ENCODE assay signal across 16 cellular contexts in the genomic region with DNA sequence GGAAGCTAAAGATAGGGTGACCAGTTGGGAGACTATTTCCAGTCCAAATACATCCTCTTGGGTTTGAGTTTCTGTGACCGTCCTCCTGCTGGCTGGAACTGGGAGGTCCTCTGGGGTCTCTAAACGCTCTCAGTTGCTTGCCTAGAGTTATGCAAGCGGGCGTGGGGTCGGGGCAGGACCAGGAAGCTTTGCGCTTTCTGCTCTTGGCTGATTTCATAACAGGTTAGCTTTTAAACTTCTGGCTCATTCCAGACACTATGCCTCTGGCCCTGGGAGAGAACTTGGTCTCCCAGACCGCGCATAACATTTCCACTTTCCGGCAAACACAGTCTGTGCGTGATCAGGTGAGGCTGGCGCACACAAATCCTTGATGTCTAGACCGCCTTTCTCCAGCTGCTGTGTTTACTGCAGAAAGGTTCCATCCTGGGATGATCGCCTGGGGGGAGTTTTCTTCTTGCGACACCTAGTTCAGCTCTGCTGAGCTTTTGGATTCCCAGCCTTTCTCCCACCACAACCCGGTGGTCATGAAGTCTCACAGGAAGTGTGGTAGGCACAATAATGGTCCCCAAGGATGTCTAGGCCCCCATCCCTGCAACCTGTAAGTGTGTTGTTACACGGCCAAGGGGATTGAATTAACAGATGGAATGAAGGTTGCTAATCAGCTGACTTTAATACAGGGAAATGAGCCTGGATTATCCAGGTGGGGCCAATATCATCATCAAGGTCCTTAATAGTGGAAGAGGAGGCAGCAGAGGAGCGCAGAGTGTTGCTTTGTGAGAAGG. TPM values are rescaled to one million over a fixed set of nuclear protein-coding genes. Genes with fewer than 3 reads are reported as not detected.
DNase-seq lines count a peak whose midpoint lies in the region; ATAC-seq, FAIRE-seq and TF ChIP-seq lines count a peak whose summit lies in the region.
"Had no signal": no experiment of that assay in that cellular context is flagged by ENCODE, and none has a peak within 500 bp of the region (broad histone marks: within the 10 kb centered on the region; RNA-seq: fewer than 3 reads in every experiment).

No MANE protein-coding gene starts in this region.

- TF ChIP-seq CTCF in GM23338 (conservative IDR thresholded peaks at IDR 0.05; ENCODE audit: low read depth in 2 of 2) (no peak), H1 (IDR thresholded peaks at IDR 0.05; ENCODE audit: control extremely low read depth in 1 of 3, insufficient read depth in 1 of 3, low read depth in 1 of 3, low read length in 3 of 3) (no peak), right lobe of liver (IDR thresholded peaks at IDR 0.05) (no peak)

- H3K4me2 ChIP-seq in GM23338 (peak overlapping the region; percentile 29; the same call in 1 of the 2 replicates), H1 (ENCODE audit: insufficient read depth in 1 of 2, low read depth in 2 of 2, low read length in 2 of 2) (no peak overlapping the region)
- H3K4me2 ChIP-seq: BLaER1 had no signal

- no peaks in the 10 kb centered on the region for H3K23me2 ChIP-seq in H1 (ENCODE audit: low read depth, low read length)

- no peak overlapping the region for H2BK20ac ChIP-seq in H1 (ENCODE audit: low read length)

- no peak overlapping the region for H2BK5ac ChIP-seq in H1 (ENCODE audit: low read depth, low read length)

- peaks cover 3% of the 10 kb centered on the region for H3K27me3 Mint-ChIP-seq in GM23338 (ENCODE audit: insufficient read depth, low read depth, poor library complexity)

- H3K36me3 Mint-ChIP-seq in GM23338 (ENCODE audit: low read depth), result peaks cover 5% of the 10 kb centered on the region; the same call in 2 of the 3 replicates
- H3K36me3 Mint-ChIP-seq: CD8-positive, alpha-beta T cell had no signal

- H3K27ac ChIP-seq in GM23338 (ENCODE audit: low read depth), result no peak overlapping the region
- H3K27ac ChIP-seq in H1 (ENCODE audit: low read depth, low read length), result no peak overlapping the region
- no peak overlapping the region for H3K27ac ChIP-seq in right lobe of liver
- H3K27ac ChIP-seq: BLaER1, RWPE1 had no signal

- intact Hi-C loops in right lobe of liver (cut with DNase I), result no loop called here

- no peak overlapping the region; the same call in 1 of the 2 replicates for H2AK5ac ChIP-seq in H1 (ENCODE audit: low read depth, low read length)

- ATAC-seq in GM23338 (no peak), right lobe of liver (peak in 3 of 4 donors; percentile 36 to 88 (median 68)), HG03039 (IDR thresholded peaks at IDR 0.05; ENCODE audit: unreplicated experiment) (no peak)
- ATAC-seq: CD8-positive, alpha-beta T cell; HCT116; SK-N-SH treated with all-trans-retinoic acid at 6 μM for 48 hours had no signal

- H3K56ac ChIP-seq in H1 (replicated peaks; ENCODE audit: insufficient read length, low read depth, low read length), result no peak overlapping the region

- H2BK15ac ChIP-seq in H1 (ENCODE audit: low read length), result peak overlapping the region; percentile 32; the same call in 1 of the 2 replicates

- WGBS in H1 (ENCODE audit: extremely low coverage in 1 of 2, insufficient coverage in 1 of 2, insufficient read length in 1 of 2, insufficient replicate concordance in 2 of 2, low coverage in 1 of 2, low lambda C conversion rate in 2 of 2, missing lambda C conversion rate in 1 of 2), 2 experiments, result 89% methylated on average over 17 of the region's 17 CpGs; no CpG with 5 or more reads in 1 of the 2 experiments
- 85% methylated on average over 16 of the region's 17 CpGs for WGBS in right lobe of liver (ENCODE audit: insufficient coverage, low coverage, low lambda C conversion rate, missing lambda C conversion rate)

- H4K5ac ChIP-seq in H1 (ENCODE audit: insufficient read length, low read depth, low read length), result no peak overlapping the region

- H3K79me1 ChIP-seq in H1 (ENCODE audit: low read depth, low read length), result no peaks in the 10 kb centered on the region

- H3K14ac ChIP-seq in H1 (ENCODE audit: insufficient read length), result no peak overlapping the region

- CTCF ChIA-PET in H1 (lab: Charles Lee; ENCODE audit: partially characterized antibody), result interaction anchor here (0.6 to 8.5 kb wide), 25 partner anchors 9 to 241 kb away, joined by 3 to 49 read pairs (median 5); partner anchors contain the start of gene CGNL1

- H4K20me1 ChIP-seq in GM23338 (replicated peaks; ENCODE audit: insufficient read depth) (no peaks in the 10 kb centered on the region), H1 (replicated peaks in 1 of 2; ENCODE audit: control insufficient read depth in 1 of 2, insufficient read depth in 2 of 2, low read length in 2 of 2) (no peaks in the 10 kb centered on the region)
- H4K20me1 ChIP-seq: BLaER1 had no signal

- H2BK12ac ChIP-seq in H1 (ENCODE audit: low read depth, low read length), result no peak overlapping the region

- H3K4me3 ChIP-seq in GM23338 (no peak overlapping the region), H1 (ENCODE audit: extremely low read depth in 1 of 4, insufficient read depth in 2 of 4, low read depth in 3 of 4, low read length in 4 of 4) (no peak overlapping the region), right lobe of liver (no peak overlapping the region)
- H3K4me3 ChIP-seq: BLaER1 had no signal

- peaks cover 31% of the 10 kb centered on the region for H3K4me1 ChIP-seq in GM23338 (ENCODE audit: insufficient read depth)
- H3K4me1 ChIP-seq in H1 (replicated peaks in 1 of 4; ENCODE audit: control insufficient read depth in 3 of 4, insufficient read depth in 4 of 4, low read length in 3 of 4), result peaks cover 2 to 28% (median 13%) of the 10 kb centered on the region in 4 experiments; a peak in 5 of 7 replicates
- no peaks in the 10 kb centered on the region for H3K4me1 ChIP-seq in right lobe of liver
- H3K4me1 ChIP-seq: BLaER1 had no signal

- no peak overlapping the region for H3K4ac ChIP-seq in H1 (replicated peaks; ENCODE audit: insufficient read length, low read depth, low read length)

- H3K79me2 ChIP-seq in GM23338 (replicated peaks; ENCODE audit: insufficient read depth), result no peaks in the 10 kb centered on the region
- H3K79me2 ChIP-seq in H1 (ENCODE audit: control insufficient read depth in 1 of 2, insufficient read depth in 2 of 2, low read length in 2 of 2), result no peaks in the 10 kb centered on the region

- no peaks in the 10 kb centered on the region for H3K27me3 ChIP-seq in GM23338 (ENCODE audit: insufficient read depth)
- no peaks in the 10 kb centered on the region for H3K27me3 ChIP-seq in H1 (replicated peaks in 1 of 4; ENCODE audit: control insufficient read depth in 3 of 4, extremely low read depth in 1 of 4, insufficient read depth in 3 of 4, low read length in 3 of 4)
- no peaks in the 10 kb centered on the region for H3K27me3 ChIP-seq in right lobe of liver
- H3K27me3 ChIP-seq: BLaER1 had no signal

- H3K4me3 Mint-ChIP-seq in GM23338, result no peak overlapping the region; the same call in 2 of the 3 replicates
- H3K4me3 Mint-ChIP-seq: CD8-positive, alpha-beta T cell had no signal

- H3K9me2 ChIP-seq in GM23338 (ENCODE audit: insufficient read depth), result peaks cover 11% of the 10 kb centered on the region; the same call in 1 of the 2 replicates

- no peak overlapping the region for H2BK120ac ChIP-seq in H1 (replicated peaks; ENCODE audit: low read depth, low read length)

- H3K9me3 ChIP-seq in H1 (ENCODE audit: insufficient read depth in 2 of 2, low read depth in 1 of 2, low read length in 1 of 2) (peaks cover 0 to 5% of the 10 kb centered on the region in 2 experiments; a peak in 1 of 4 replicates), right lobe of liver (no peaks in the 10 kb centered on the region)
- H3K9me3 ChIP-seq: BLaER1 had no signal

- no peaks in the 10 kb centered on the region; the same call in 1 of the 2 replicates for H3K36me3 ChIP-seq in GM23338 (ENCODE audit: insufficient read depth)
- H3K36me3 ChIP-seq in H1 (ENCODE audit: control insufficient read depth in 2 of 4, insufficient read depth in 4 of 4, low read length in 3 of 4), result no peaks in the 10 kb centered on the region
- no peaks in the 10 kb centered on the region for H3K36me3 ChIP-seq in right lobe of liver
- H3K36me3 ChIP-seq: BLaER1 had no signal

- no peak overlapping the region for H4K8ac ChIP-seq in H1 (ENCODE audit: extremely low read depth, insufficient read depth, low read length)

- H3K23ac ChIP-seq in H1 (ENCODE audit: insufficient read length), result no peak overlapping the region

- peaks cover 7% of the 10 kb centered on the region; the same call in 2 of the 3 replicates for H3K9me3 Mint-ChIP-seq in GM23338
- H3K9me3 Mint-ChIP-seq: CD8-positive, alpha-beta T cell had no signal

- H2AFZ ChIP-seq in GM23338, result no peak overlapping the region
- no peak overlapping the region for H2AFZ ChIP-seq in H1 (ENCODE audit: low read length)

- peak overlapping the region; percentile 9 for H4K91ac ChIP-seq in H1 (replicated peaks; ENCODE audit: insufficient read length, low read length)

- POLR2A ChIA-PET in H1 (lab: Charles Lee; ENCODE audit: partially characterized antibody), result interaction anchor here (1.2 to 1.9 kb wide), 3 partner anchors 11 to 167 kb away, joined by 4 to 6 read pairs (median 5); no protein-coding TSS in a partner anchor

- no peak for DNase-seq in GM23338 (ENCODE audit: low spot score)
- DNase-seq in H1 (ENCODE audit: low read depth in 1 of 2, low spot score in 2 of 2), result no peak
- DNase-seq in right lobe of liver, result peak in 1 of 3 donors; percentile 70
- no peak for DNase-seq in urothelium cell line (ENCODE audit: low spot score)
- no peak for DNase-seq in NCI-H187 (lab: John Stamatoyannopoulos, UW)
- DNase-seq in DMS 273 (lab: John Stamatoyannopoulos, UW; ENCODE audit: unreplicated experiment), result no peak
- DNase-seq: CD8-positive, alpha-beta T cell; MM.1S; NCI-H1105; NCI-H774; SIG-M5 had no signal

- peaks cover 47% of the 10 kb centered on the region for H3K4me1 Mint-ChIP-seq in GM23338

- peak overlapping the region; percentile 80; the same call in 1 of the 2 replicates for H3K18ac ChIP-seq in H1 (ENCODE audit: extremely low read depth, low read length)

- TF ChIP-seq EP300 in H1 (IDR thresholded peaks at IDR 0.05; ENCODE audit: borderline replicate concordance in 1 of 2, low read depth in 2 of 2, low read length in 2 of 2), result no peak

- H3F3A ChIP-seq in GM23338 (replicated peaks; ENCODE audit: low read depth), result no peaks in the 10 kb centered on the region

- TF ChIP-seq RAD21 in H1 (IDR thresholded peaks at IDR 0.05 in 1 of 2, conservative IDR thresholded peaks at IDR 0.05 in 1 of 2; ENCODE audit: low read depth in 2 of 2, low read length in 2 of 2), result no peak; a peak in 1 of 4 replicates

- no peak for FAIRE-seq in H1 (lab: Jason Lieb, UNC)
- peak; percentile 53 for FAIRE-seq in urothelium cell line (lab: Jason Lieb, UNC)

- TF ChIP-seq POLR2A in H1 (IDR thresholded peaks at IDR 0.05; ENCODE audit: control extremely low read depth in 1 of 2, low read depth in 2 of 2, low read length in 2 of 2) (no peak), right lobe of liver (IDR thresholded peaks at IDR 0.05) (no peak)

- H3K27ac Mint-ChIP-seq in GM23338, result no peak overlapping the region
- H3K27ac Mint-ChIP-seq: CD8-positive, alpha-beta T cell had no signal

- no peak overlapping the region for H3K9ac ChIP-seq in H1 (replicated peaks in 1 of 4; ENCODE audit: extremely low read depth in 1 of 4, low read depth in 3 of 4, low read length in 3 of 4)
- H3K9ac ChIP-seq: BLaER1 had no signal

RNA-seq across cellular contexts. Expression of gene CGNL1, which starts 23.6 kb away (rescaled TPM):
- 57.8 and 58.0 TPM in 2 replicates for total RNA-seq in GM23338 (2014; rRNA removed; shearing (Covaris generic))
- 19.4 and 20.0 TPM in 2 replicates for polyA plus RNA-seq in GM23338 (2016; fragmentation: Nextera tagmentation; extraction: Ambion mirVana)
- total RNA-seq in H1 (2021; fragmentation: NEBNext Ultra II Directional; extraction: Animal tissue kit (Norgen Biotek cat#: 25700)), result 72.7 and 75.6 TPM in 2 replicates
- 20.4 and 21.8 TPM in 2 replicates for polyA plus RNA-seq in H1 (2011; rRNA removed)
- 26.8 TPM for polyA plus RNA-seq in H1 (2011; cell fraction: cytosol; rRNA removed)
- 42.9 TPM for polyA plus RNA-seq in H1 (2011; cell fraction: nucleus; rRNA removed)
- polyA plus RNA-seq in H1 (2012, experiment 1 of 2), result 52.8 to 62.1 TPM (median 54.3 TPM) in 4 replicates
- polyA plus RNA-seq in H1 (2012, experiment 2 of 2), result 4.5 TPM
- 23.5 TPM for polyA plus RNA-seq in H1 (2013, experiment 1 of 2)
- polyA plus RNA-seq in H1 (2013, experiment 2 of 2), result 21.9 TPM
- 52.9 and 54.8 TPM in 2 replicates for polyA minus RNA-seq in H1 (2011; rRNA and poly(A)+ RNA removed)
- 43.2 TPM for polyA minus RNA-seq in H1 (2011; cell fraction: cytosol; rRNA and poly(A)+ RNA removed)
- 56.4 TPM for polyA minus RNA-seq in H1 (2011; cell fraction: nucleus; rRNA and poly(A)+ RNA removed)
- 10 to 100 TPM; 23.6 to 54.5 (median 42.9) TPM for total RNA-seq in right lobe of liver
- total RNA-seq: CD8-positive, alpha-beta T cell had no signal

Comparison
In these comparisons a context has a peak if more than half of its experiments do, and no peak if none do; other contexts are left out.
1. ATAC-seq: peak in right lobe of liver (3 of 4); none in GM23338 (single experiment) and HG03039 (single experiment).